Comparison of ENCODE assay signal across 9 cellular contexts in genomic region chrX:73850124-73851013, GRCh38. TPM values are rescaled to one million over a fixed set of nuclear protein-coding genes. Genes with fewer than 3 reads are reported as not detected.
A peak's percentile ranks its signal among the peaks of the same experiment; 100 is the strongest.
DNase-seq lines count a peak whose midpoint lies in the region; ATAC-seq and TF ChIP-seq lines count a peak whose summit lies in the region.
"Had no signal": no experiment of that assay in that cellular context is flagged by ENCODE, and none has a peak within 500 bp of the region (broad histone marks: within the 10 kb centered on the region; RNA-seq: fewer than 3 reads in every experiment).

No MANE protein-coding gene starts in this region.

- no peaks in the 10 kb centered on the region for H3K36me3 ChIP-seq in Peyer's patch

- peak overlapping the region in 2 of 4 donors; percentile 46 to 54 for H3K4me3 ChIP-seq in Peyer's patch

- no peak for TF ChIP-seq POLR2A in Peyer's patch (IDR thresholded peaks at IDR 0.05)

- H3K27ac Mint-ChIP-seq in stimulated activated naive CD8-positive, alpha-beta T cell treated with anti-CD3 and anti-CD28 coated beads, Interleukin-15, amount 100 ng/mL, for 72 hours, result no peak overlapping the region

- no peak for DNase-seq in stimulated activated naive CD8-positive, alpha-beta T cell treated with anti-CD3 and anti-CD28 coated beads, Interleukin-15, amount 100 ng/mL, for 72 hours
- DNase-seq in stimulated activated naive CD8-positive, alpha-beta T cell treated with anti-CD3 and anti-CD28 coated beads, Interleukin-15, Interleukin-2, amounts not matched to agents 100 U/mL and 50 U/mL, for 24 hours, result no peak
- DNase-seq in Peyer's patch (peak in 2 of 3 donors; percentile 24 to 69), glomerular visceral epithelial cell (ENCODE audit: extremely low spot score) (peak; percentile 12)
- no peak for DNase-seq in stimulated activated CD4-positive, alpha-beta T cell treated with anti-CD3 and anti-CD28 coated beads, Interleukin-15, amount 100 ng/mL, for 24 hours

- H3K9me3 Mint-ChIP-seq in stimulated activated naive CD8-positive, alpha-beta T cell treated with anti-CD3 and anti-CD28 coated beads, Interleukin-15, amount 100 ng/mL, for 72 hours, result peaks cover 0 to 6% of the 10 kb centered on the region in 2 donors

- peak; percentile 56 for ATAC-seq in stimulated activated naive CD8-positive, alpha-beta T cell treated with anti-CD3 and anti-CD28 coated beads, Interleukin-15, amount 100 ng/mL, for 72 hours
- ATAC-seq in stimulated activated naive CD8-positive, alpha-beta T cell treated with anti-CD3 and anti-CD28 coated beads, Interleukin-15, Interleukin-2, amounts not matched to agents 100 U/mL and 50 U/mL, for 24 hours, result no peak
- ATAC-seq in GM18861 (IDR thresholded peaks at IDR 0.05; ENCODE audit: unreplicated experiment) (no peak), HG03469 (IDR thresholded peaks at IDR 0.05; ENCODE audit: unreplicated experiment) (no peak), HG03354 (IDR thresholded peaks at IDR 0.05; ENCODE audit: poor library complexity, severe bottlenecking, unreplicated experiment) (no peak)

- peak in 2 of 6 experiments; percentile 10 to 38 for TF ChIP-seq CTCF in Peyer's patch (IDR thresholded peaks at IDR 0.05)

- H3K9me3 ChIP-seq in Peyer's patch, result no peaks in the 10 kb centered on the region

- H3K27me3 Mint-ChIP-seq in stimulated activated naive CD8-positive, alpha-beta T cell treated with anti-CD3 and anti-CD28 coated beads, Interleukin-15, amount 100 ng/mL, for 72 hours, result no peaks in the 10 kb centered on the region

- H3K4me3 Mint-ChIP-seq in stimulated activated naive CD8-positive, alpha-beta T cell treated with anti-CD3 and anti-CD28 coated beads, Interleukin-15, amount 100 ng/mL, for 72 hours, result no peak overlapping the region

- peak overlapping the region in 2 of 4 donors; percentile 75 to 83 for H3K27ac ChIP-seq in Peyer's patch
- H3K27ac ChIP-seq: parathyroid adenoma had no signal

- no peaks in the 10 kb centered on the region for H3K27me3 ChIP-seq in Peyer's patch

- no peaks in the 10 kb centered on the region for H3K4me1 Mint-ChIP-seq in stimulated activated naive CD8-positive, alpha-beta T cell treated with anti-CD3 and anti-CD28 coated beads, Interleukin-15, amount 100 ng/mL, for 72 hours

- H3K4me1 ChIP-seq in Peyer's patch, result no peaks in the 10 kb centered on the region
- H3K4me1 ChIP-seq: parathyroid adenoma had no signal

RNA-seq across cellular contexts. Expression of gene XIST, which starts 2.1 kb away (rescaled TPM):
- 100 to 1,000 TPM in 2 of 4 donors, 1 to 10 TPM in 1, under 1 TPM in 1; 0.18 to 841 (median 269) TPM for total RNA-seq in Peyer's patch

Comparison
In these comparisons a context has a peak if more than half of its experiments do, and no peak if none do; other contexts are left out.
1. DNase-seq: peak in Peyer's patch (2 of 3) and glomerular visceral epithelial cell (single experiment); none in stimulated activated naive CD8-positive, alpha-beta T cell treated with anti-CD3 and anti-CD28 coated beads, Interleukin-15, amount 100 ng/mL, for 72 hours (0 of 2), stimulated activated naive CD8-positive, alpha-beta T cell treated with anti-CD3 and anti-CD28 coated beads, Interleukin-15, Interleukin-2, amounts not matched to agents 100 U/mL and 50 U/mL, for 24 hours (single experiment) and stimulated activated CD4-positive, alpha-beta T cell treated with anti-CD3 and anti-CD28 coated beads, Interleukin-15, amount 100 ng/mL, for 24 hours (single experiment).